In the genomic region with DNA sequence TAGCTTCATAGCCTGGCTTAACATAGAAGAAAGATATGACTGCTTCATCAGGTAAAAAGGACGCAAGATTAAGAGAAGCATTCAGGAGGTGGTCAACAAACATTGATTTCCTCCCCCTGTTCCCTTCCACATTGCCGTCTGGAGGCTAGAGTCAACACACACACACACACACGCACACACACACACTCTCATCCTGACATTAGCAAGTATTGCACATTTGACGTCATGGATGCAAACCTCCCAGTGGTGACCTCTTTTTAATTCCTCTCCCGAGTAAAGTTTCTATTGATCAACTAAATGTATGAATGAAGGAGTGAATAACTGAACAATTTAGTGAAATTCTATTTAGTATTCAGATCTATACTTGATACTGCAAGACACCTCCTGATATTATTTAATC, we compare ENCODE assay signal across 31 cellular contexts.
"Had no signal": no experiment of that assay in that cellular context is flagged by ENCODE, and none has a peak within 500 bp of the region (broad histone marks: within the 10 kb centered on the region; RNA-seq: fewer than 3 reads in every experiment).

No MANE protein-coding gene starts in this region.

- H3K4me2 ChIP-seq: neural progenitor cell, smooth muscle cell had no signal

- H3K4me1 Mint-ChIP-seq: natural killer cell; nephron; stimulated activated memory B cell treated with anti-CD40 and anti-IgM and Interleukin-4, amounts not matched to agents 10 μg/mL and 1 μg/mL and 100 μg/mL, for 72 hours; stimulated activated naive CD8-positive, alpha-beta T cell treated with anti-CD3 and anti-CD28 coated beads, Interleukin-15, amount 100 ng/mL, for 72 hours had no signal

- DNase-seq: natural killer cell; occipital lobe; ovary; posterior cingulate gyrus; psoas muscle; right cardiac atrium; spleen; stimulated activated CD4-positive, alpha-beta T cell treated with anti-CD3 and anti-CD28 coated beads, Interleukin-12 subunit alpha, Interleukin-12 subunit beta, amount 100 ng/mL, for 4 hours; stimulated activated CD4-positive, alpha-beta T cell treated with anti-CD3 and anti-CD28 coated beads, Interleukin-1b, Interleukin-23, amount 100 ng/mL, for 48 hours; stimulated activated CD4-positive, alpha-beta T cell treated with anti-CD3 and anti-CD28 coated beads, Interleukin-4, amount 100 ng/mL, for 1 hour; stimulated activated CD4-positive, alpha-beta T cell treated with anti-CD3 and anti-CD28 coated beads, Interleukin-4, amount 100 ng/mL, for 4 hours; stimulated activated CD8-positive, alpha-beta memory T cell treated with anti-CD3 and anti-CD28 coated beads, Interleukin-4, amount 100 ng/mL, for 48 hours; stimulated activated naive CD4-positive, alpha-beta T cell; stimulated activated naive CD8-positive, alpha-beta T cell treated with anti-CD3 and anti-CD28 coated beads, Interleukin-15, amount 100 ng/mL, for 72 hours; stimulated activated naive CD8-positive, alpha-beta T cell treated with anti-CD3 and anti-CD28 coated beads, Interleukin-15, Interleukin-2, amounts not matched to agents 100 U/mL and 50 U/mL, for 24 hours; substantia nigra; testis; tibial artery; transverse colon; upper lobe of right lung; uterus had no signal

- H3K27me3 ChIP-seq: neural progenitor cell, ovary, spleen, suprapubic skin, testis, tibial artery, transverse colon, upper lobe of right lung, uterus had no signal

- H3K9me3 Mint-ChIP-seq: neural progenitor cell; stimulated activated memory B cell treated with anti-CD40 and anti-IgM and Interleukin-4, amounts not matched to agents 10 μg/mL and 1 μg/mL and 100 μg/mL, for 72 hours; type B pancreatic cell had no signal

- H3K36me3 Mint-ChIP-seq: natural killer cell; neural progenitor cell; stimulated activated memory B cell treated with anti-CD40 and anti-IgM and Interleukin-4, amounts not matched to agents 10 μg/mL and 1 μg/mL and 100 μg/mL, for 72 hours; type B pancreatic cell had no signal

- H3K36me3 ChIP-seq: neural progenitor cell, ovary, spleen, suprapubic skin, tibial artery, transverse colon, upper lobe of right lung, uterus had no signal

- H3K9ac ChIP-seq: neural progenitor cell, parathyroid adenoma had no signal

- ATAC-seq: natural killer cell; psoas muscle; right cardiac atrium; sciatic nerve; stimulated activated memory B cell treated with anti-CD40 and anti-IgM and Interleukin-4, amounts not matched to agents 10 μg/mL and 1 μg/mL and 100 μg/mL, for 72 hours; stimulated activated naive CD8-positive, alpha-beta T cell treated with anti-CD3 and anti-CD28 coated beads, Interleukin-15, amount 100 ng/mL, for 72 hours; stimulated activated naive CD8-positive, alpha-beta T cell treated with anti-CD3 and anti-CD28 coated beads, Interleukin-15, Interleukin-2, amounts not matched to agents 100 U/mL and 50 U/mL, for 24 hours; upper lobe of right lung had no signal

- H3K4me3 Mint-ChIP-seq: natural killer cell; nephron; neural progenitor cell; stimulated activated memory B cell treated with anti-CD40 and anti-IgM and Interleukin-4, amounts not matched to agents 10 μg/mL and 1 μg/mL and 100 μg/mL, for 72 hours; stimulated activated naive CD8-positive, alpha-beta T cell treated with anti-CD3 and anti-CD28 coated beads, Interleukin-15, amount 100 ng/mL, for 72 hours; type B pancreatic cell had no signal

- H3K9me3 ChIP-seq: ovary, psoas muscle, spleen, suprapubic skin, testis, tibial artery, transverse colon, upper lobe of right lung, uterus had no signal

- H3K27ac ChIP-seq: neural progenitor cell, ovary, parathyroid adenoma, psoas muscle, skin epidermis, spleen, suprapubic skin, testis, tibial artery, transverse colon, upper lobe of right lung, uterus had no signal

- H3K4me3 ChIP-seq: neural progenitor cell, ovary, psoas muscle, skin epidermis, smooth muscle cell, spleen, suprapubic skin, testis, tibial artery, transverse colon, upper lobe of right lung, uterus had no signal

- H3K27ac Mint-ChIP-seq: natural killer cell; nephron; neural progenitor cell; progenitor cell of endocrine pancreas; stimulated activated memory B cell treated with anti-CD40 and anti-IgM and Interleukin-4, amounts not matched to agents 10 μg/mL and 1 μg/mL and 100 μg/mL, for 72 hours; stimulated activated naive CD8-positive, alpha-beta T cell treated with anti-CD3 and anti-CD28 coated beads, Interleukin-15, amount 100 ng/mL, for 72 hours; type B pancreatic cell had no signal

- H2AFZ ChIP-seq: parathyroid adenoma had no signal

- H3K27me3 Mint-ChIP-seq: progenitor cell of endocrine pancreas; stimulated activated memory B cell treated with anti-CD40 and anti-IgM and Interleukin-4, amounts not matched to agents 10 μg/mL and 1 μg/mL and 100 μg/mL, for 72 hours; stimulated activated naive CD8-positive, alpha-beta T cell treated with anti-CD3 and anti-CD28 coated beads, Interleukin-15, amount 100 ng/mL, for 72 hours; type B pancreatic cell had no signal

- H3K4me1 ChIP-seq: neural progenitor cell, parathyroid adenoma, psoas muscle, spleen, testis, transverse colon, upper lobe of right lung, uterus had no signal

- H3K79me2 ChIP-seq: parathyroid adenoma had no signal
